In the genomic region with DNA sequence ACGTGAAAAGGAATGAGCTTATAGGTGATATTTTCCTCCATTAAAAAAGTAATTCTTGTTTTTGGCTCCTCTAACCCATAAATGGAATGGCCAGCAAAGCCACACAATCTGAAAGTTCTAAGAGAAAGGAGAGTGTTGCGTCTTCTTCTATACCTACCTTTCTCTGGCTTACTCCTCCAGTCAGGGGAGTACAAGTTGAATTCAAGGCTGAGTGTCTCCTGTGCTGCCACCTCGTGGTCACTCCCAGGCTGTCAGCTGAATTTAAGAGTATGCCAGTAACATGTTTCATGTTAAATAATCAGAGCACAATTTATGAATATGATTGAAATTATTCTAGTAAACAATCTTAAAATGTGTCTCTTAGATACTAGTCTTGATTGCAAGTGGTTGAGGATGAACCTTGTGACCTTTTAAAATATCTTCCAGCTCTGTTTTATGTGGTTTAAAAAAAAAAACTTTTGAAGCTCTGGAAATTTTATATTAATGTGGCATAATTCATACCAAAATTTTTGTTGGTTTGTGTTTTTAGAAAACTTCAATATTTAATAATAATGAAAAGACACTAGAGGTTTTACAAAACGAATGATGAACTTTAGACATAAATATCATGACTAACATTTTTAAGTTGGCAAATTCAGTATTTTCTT, we compare ENCODE assay signal across 8 cellular contexts. TPM values are rescaled to one million over a fixed set of nuclear protein-coding genes. Genes with fewer than 3 reads are reported as not detected.
DNase-seq lines count a peak whose midpoint lies in the region; ATAC-seq and TF ChIP-seq lines count a peak whose summit lies in the region.

No MANE protein-coding gene starts in this region.

- no peak overlapping the region for H3K9ac ChIP-seq in Karpas-422 (ENCODE audit: low read length)

- H3K27me3 ChIP-seq in Karpas-422 (ENCODE audit: low read length) = no peaks in the 10 kb centered on the region
- H3K27me3 ChIP-seq in thyroid gland = no peaks in the 10 kb centered on the region

- H3K9me2 ChIP-seq in Karpas-422 (replicated peaks; ENCODE audit: insufficient read depth, low read length) = no peaks in the 10 kb centered on the region

- H3K27ac ChIP-seq in Karpas-422 (ENCODE audit: low read length) (no peak overlapping the region), thyroid gland (no peak overlapping the region)

- peak; percentile 77 for TF ChIP-seq CTCF in foreskin fibroblast (IDR thresholded peaks at IDR 0.05; ENCODE audit: low read depth, low read length)
- peak; percentile 92 for TF ChIP-seq CTCF in osteocyte (IDR thresholded peaks at IDR 0.05)
- TF ChIP-seq CTCF in thyroid gland (IDR thresholded peaks at IDR 0.05) = peak; percentile 38 to 83 (median 66)

- H3K27me3 Mint-ChIP-seq in osteocyte (ENCODE audit: unreplicated experiment) = peaks cover 18% of the 10 kb centered on the region

- no peaks in the 10 kb centered on the region for H3K9me3 Mint-ChIP-seq in osteocyte (ENCODE audit: unreplicated experiment)

- peak; percentile 81 for DNase-seq in Daoy (ENCODE audit: low read depth)
- DNase-seq in Karpas-422 = peak; percentile 87
- DNase-seq in RPMI8226 = peak; percentile 65
- DNase-seq in activated T-helper 1 cell treated with anti-CD3 and anti-CD28 coated beads, Interleukin-2, amount 50 U/mL, for 16 hours (ENCODE audit: low read depth in 1 of 2, low spot score in 1 of 2) = peak; percentile 46 to 47
- DNase-seq in foreskin fibroblast = peak; percentile 53 to 87
- peak; percentile 89 for DNase-seq in osteocyte (ENCODE audit: extremely low spot score, unreplicated experiment)
- DNase-seq in thyroid gland = peak; percentile 64 to 72

- no peak overlapping the region for H3K4me2 ChIP-seq in Karpas-422 (ENCODE audit: low read depth, low read length, poor library complexity, severe bottlenecking)

- H3K9me3 ChIP-seq in Karpas-422 (ENCODE audit: low read length) (no peaks in the 10 kb centered on the region), thyroid gland (no peaks in the 10 kb centered on the region)

- no peaks in the 10 kb centered on the region for H3K36me3 ChIP-seq in Karpas-422 (ENCODE audit: insufficient read depth, low read length)
- no peaks in the 10 kb centered on the region for H3K36me3 ChIP-seq in thyroid gland

- no peak overlapping the region for H3K4me3 Mint-ChIP-seq in osteocyte (ENCODE audit: unreplicated experiment)

- intact Hi-C loops in thyroid gland (cut with DNase I) = no loop called here

- H3K79me2 ChIP-seq in Karpas-422 (ENCODE audit: low read length) = no peaks in the 10 kb centered on the region

- TF ChIP-seq POLR2A in thyroid gland (IDR thresholded peaks at IDR 0.05) = no peak

- 27 to 36% methylated on average over 4 of the region's 4 CpGs for WGBS in thyroid gland, 2 donors

- no peaks in the 10 kb centered on the region for H4K20me1 ChIP-seq in Karpas-422 (ENCODE audit: insufficient read depth, low read depth, low read length)

- no peaks in the 10 kb centered on the region for H3K4me1 Mint-ChIP-seq in osteocyte (ENCODE audit: unreplicated experiment)

- ATAC-seq in GM21786 (IDR thresholded peaks at IDR 0.05; ENCODE audit: unreplicated experiment) = peak; percentile 77

- H2AFZ ChIP-seq in Karpas-422 (ENCODE audit: low read length) = no peak overlapping the region

- H3K4me1 ChIP-seq in Karpas-422 (ENCODE audit: low read length) (no peaks in the 10 kb centered on the region), thyroid gland (no peaks in the 10 kb centered on the region)

- no peak overlapping the region for H3K4me3 ChIP-seq in Karpas-422 (ENCODE audit: low read length)
- no peak overlapping the region for H3K4me3 ChIP-seq in foreskin fibroblast (ENCODE audit: low read depth in 1 of 2, low read length in 2 of 2)
- no peak overlapping the region for H3K4me3 ChIP-seq in thyroid gland (replicated peaks in 1 of 3)

- no peak overlapping the region for H3K27ac Mint-ChIP-seq in osteocyte (ENCODE audit: unreplicated experiment)

- no peaks in the 10 kb centered on the region for H3K36me3 Mint-ChIP-seq in osteocyte (ENCODE audit: unreplicated experiment)

RNA-seq across cellular contexts. Expression of a gene that starts 31.7 kb away (rescaled TPM):
- 67.1 and 75.0 TPM in 2 replicates for total RNA-seq in Daoy (2014; rRNA removed; shearing (Covaris generic))
- total RNA-seq in Karpas-422 (2014; rRNA removed; shearing (Covaris generic); ENCODE audit: low replicate concordance) = not detected in 2 replicates
- total RNA-seq in osteocyte (0.44 and 0.46 TPM in 2 replicates), thyroid gland (1 to 10 TPM in 3 of 4 donors, not detected in 1; 1.6 to 3.0 (median 2.1) TPM)

Comparison
In these comparisons a context has a peak if more than half of its experiments do, and no peak if none do; other contexts are left out.
1. RNA of a gene that starts 31.7 kb away (total RNA-seq): 67.1 to 75.0 TPM in Daoy; 1.6 to 3.0 TPM in thyroid gland, 0.44 to 0.46 TPM in osteocyte and not detected in Karpas-422; every median in the first group is over 10 times any median in the second.
2. Peak in every context shown above with its lines, with median percentiles within 50 percentile points of each other: DNase-seq and CTCF ChIP-seq.